In the genomic region with DNA sequence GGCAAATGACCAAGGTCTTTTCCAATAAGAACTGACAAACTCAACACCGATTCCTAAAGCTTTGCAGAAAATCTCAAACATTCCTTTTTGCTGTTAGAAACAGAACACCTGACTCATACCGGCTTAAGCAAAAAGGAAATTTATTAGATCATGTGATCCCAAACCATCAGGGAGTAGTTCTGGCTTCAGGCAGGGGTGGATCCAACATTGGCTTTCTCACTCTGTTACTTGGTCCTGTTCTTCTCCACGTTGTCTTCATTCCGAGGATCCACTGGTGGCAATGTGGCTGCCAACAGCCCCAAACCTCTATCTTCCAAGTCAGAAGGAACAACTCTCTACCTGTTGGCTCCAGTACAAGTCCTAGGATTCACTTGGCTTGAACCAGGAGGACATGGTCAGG, we compare ENCODE assay signal across 20 cellular contexts.
DNase-seq lines count a peak whose midpoint lies in the region; ATAC-seq, FAIRE-seq and TF ChIP-seq lines count a peak whose summit lies in the region.
"Had no signal": no experiment of that assay in that cellular context is flagged by ENCODE, and none has a peak within 500 bp of the region (broad histone marks: within the 10 kb centered on the region; RNA-seq: fewer than 3 reads in every experiment).

No MANE protein-coding gene starts in this region.

- no peaks in the 10 kb centered on the region for H3K4me1 ChIP-seq in K562 (replicated peaks in 1 of 2; ENCODE audit: control insufficient read depth in 2 of 2, insufficient read depth in 2 of 2, low read length in 2 of 2)
- H3K4me1 ChIP-seq in neuronal stem cell (ENCODE audit: control insufficient read depth in 2 of 2, insufficient read depth in 1 of 2, low read depth in 1 of 2, low read length in 2 of 2), result peaks cover 0 to 9% of the 10 kb centered on the region in 2 donors
- H3K4me1 ChIP-seq in SJCRH30, result peaks cover 7% of the 10 kb centered on the region

- no peak for FAIRE-seq in K562 (lab: Jason Lieb, UNC)
- FAIRE-seq: A549, D721Med, G401.6, GM12891, GM19239, HepG2 had no signal

- H4K20me1 ChIP-seq in K562 (replicated peaks; ENCODE audit: control insufficient read depth, insufficient read depth, low read length), result peaks cover 4% of the 10 kb centered on the region

- intact Hi-C loops in K562 (cut with micrococcal nuclease), result no loop called here

- H3K36me3 ChIP-seq in K562 (ENCODE audit: control insufficient read depth, insufficient read depth, low read length) (no peaks in the 10 kb centered on the region), neuronal stem cell (replicated peaks in 1 of 2; ENCODE audit: control insufficient read depth in 2 of 2, insufficient read depth in 2 of 2, low read length in 2 of 2) (no peaks in the 10 kb centered on the region), SJCRH30 (no peaks in the 10 kb centered on the region)

- no peak for TF ChIP-seq CTCF in K562 (IDR thresholded peaks at IDR 0.05 in 2 of 3, conservative IDR thresholded peaks at IDR 0.05 in 1 of 3; ENCODE audit: insufficient read depth in 2 of 3, low read depth in 1 of 3, low read length in 3 of 3)
- TF ChIP-seq CTCF in retinal pigment epithelial cell (conservative IDR thresholded peaks at IDR 0.05; ENCODE audit: low read depth, low read length), result no peak

- no peak overlapping the region for H3K23ac ChIP-seq in neuronal stem cell (ENCODE audit: low read depth, low read length, poor library complexity)

- DNase-seq in K562 (ENCODE audit: extremely low read depth in 1 of 4, low spot score in 3 of 4) (no peak), neuronal stem cell (ENCODE audit: low spot score) (no peak), retinal pigment epithelial cell (ENCODE audit: low read depth) (peak; percentile 22), cortex of kidney (lab: John Stamatoyannopoulos, UW) (no peak), SJCRH30 (no peak)
- DNase-seq in activated CD8-positive, alpha-beta memory T cell treated with anti-CD3 and anti-CD28 coated beads, Interleukin-2, amount 50 U/mL, for 4 hours, result no peak
- DNase-seq: AML-193; Caco-2; CD4-positive, alpha-beta T cell; H7; HFFc6 had no signal

- H3K4me3 ChIP-seq in K562 (no peak overlapping the region), neuronal stem cell (ENCODE audit: low read length in 2 of 2) (no peak overlapping the region), retinal pigment epithelial cell (ENCODE audit: low read length) (no peak overlapping the region), SJCRH30 (no peak overlapping the region)
- H3K4me3 ChIP-seq: A549, GM23338 had no signal

- BruUV-seq in K562 (replicated peaks; lab: Mats Ljungman, UMichigan), result no TSS peak

- H3K9me3 ChIP-seq in K562 (replicated peaks; ENCODE audit: control insufficient read depth, insufficient read depth, low read depth, low read length) (no peaks in the 10 kb centered on the region), neuronal stem cell (replicated peaks in 1 of 2; ENCODE audit: control insufficient read depth in 2 of 2, insufficient read depth in 1 of 2, low read depth in 1 of 2, low read length in 2 of 2) (no peaks in the 10 kb centered on the region), SJCRH30 (replicated peaks) (no peaks in the 10 kb centered on the region)
- H3K9me3 ChIP-seq: A549, Caco-2 had no signal

- in situ Hi-C loops in K562 (cut with MboI), result no loop called here

- no peak overlapping the region for H3K4me2 ChIP-seq in K562 (ENCODE audit: insufficient read depth, low read length)
- no peak overlapping the region for H3K4me2 ChIP-seq in neuronal stem cell (ENCODE audit: insufficient read depth, low read length, poor library complexity, severe bottlenecking)
- H3K4me2 ChIP-seq: A549, GM23338 had no signal

- H3K14ac ChIP-seq in neuronal stem cell (ENCODE audit: low read length), result no peak overlapping the region

- H2AFZ ChIP-seq in K562 (ENCODE audit: low read depth, low read length), result no peak overlapping the region
- H2AFZ ChIP-seq in neuronal stem cell (ENCODE audit: low read length), result no peak overlapping the region
- H2AFZ ChIP-seq: GM23338 had no signal

- no peak overlapping the region for H3K4ac ChIP-seq in neuronal stem cell (ENCODE audit: low read length)

- H2BK12ac ChIP-seq in neuronal stem cell (ENCODE audit: low read length), result no peak overlapping the region

- H2AK5ac ChIP-seq in neuronal stem cell (ENCODE audit: low read depth, low read length), result no peak overlapping the region

- no peak for ATAC-seq in K562
- ATAC-seq: A549, GM23338, HCT116, HepG2 had no signal

- H4K91ac ChIP-seq in neuronal stem cell (ENCODE audit: low read depth, low read length, poor library complexity), result no peak overlapping the region

- peak overlapping the region; percentile 10 for H2BK5ac ChIP-seq in neuronal stem cell (ENCODE audit: low read length)

- peaks cover 2 to 37% of the 10 kb centered on the region in 2 experiments; a peak in 3 of 5 replicates for H3K27me3 ChIP-seq in K562 (ENCODE audit: control insufficient read depth in 2 of 2, insufficient read depth in 2 of 2, low read length in 2 of 2)
- H3K27me3 ChIP-seq in neuronal stem cell (ENCODE audit: control insufficient read depth in 3 of 3, insufficient read depth in 3 of 3, low read depth in 1 of 3, low read length in 3 of 3), result peaks cover 0 to 6% (median 0%) of the 10 kb centered on the region in 3 experiments
- no peaks in the 10 kb centered on the region for H3K27me3 ChIP-seq in SJCRH30

- no peak overlapping the region for H4K8ac ChIP-seq in neuronal stem cell (ENCODE audit: low read depth, low read length)

- TF ChIP-seq RAD21 in K562 (CRISPR knock-in tag; conservative IDR thresholded peaks at IDR 0.05 in 1 of 2, IDR thresholded peaks at IDR 0.05 in 1 of 2), result no peak

- peaks cover 2% of the 10 kb centered on the region for H3K79me1 ChIP-seq in neuronal stem cell (ENCODE audit: low read depth, low read length)

- H3K18ac ChIP-seq in neuronal stem cell (ENCODE audit: low read length), result no peak overlapping the region

- no peak for TF ChIP-seq EP300 in K562 (IDR thresholded peaks at IDR 0.05; ENCODE audit: low read length)

- no peak overlapping the region for H3K9ac ChIP-seq in K562 (ENCODE audit: insufficient read depth in 1 of 2, low read depth in 2 of 2, low read length in 2 of 2)
- H3K9ac ChIP-seq in neuronal stem cell (ENCODE audit: low read depth, low read length, poor library complexity), result no peak overlapping the region

- H2BK120ac ChIP-seq in neuronal stem cell (ENCODE audit: low read depth, low read length), result no peak overlapping the region

- H3K79me2 ChIP-seq in K562 (ENCODE audit: control insufficient read depth, insufficient read depth, low read length), result no peaks in the 10 kb centered on the region

- WGBS in K562 (ENCODE audit: insufficient coverage, low coverage, missing lambda C conversion rate), result 0% methylated on average over 4 of the region's 4 CpGs
- WGBS in neuronal stem cell (ENCODE audit: extremely low coverage in 2 of 2, insufficient read length in 2 of 2, insufficient replicate concordance in 1 of 2), 2 donors, result no CpG with 5 or more reads among the region's 4 CpGs

- POLR2A ChIA-PET in K562 (lab: Yijun Ruan, JAX), result no interaction called here

- H3K27ac ChIP-seq in K562 (ENCODE audit: extremely low read depth, low read depth, low read length), result no peak overlapping the region
- H3K27ac ChIP-seq in neuronal stem cell (replicated peaks; ENCODE audit: low read length), result no peak overlapping the region
- no peak overlapping the region for H3K27ac ChIP-seq in SJCRH30
- H3K27ac ChIP-seq: C4-2B had no signal

- TF ChIP-seq POLR2A in K562 (conservative IDR thresholded peaks at IDR 0.05), result no peak

- H2BK15ac ChIP-seq in neuronal stem cell (ENCODE audit: low read length), result no peak overlapping the region

- CTCF ChIA-PET in K562 (lab: Yijun Ruan, JAX; ENCODE audit: low intra/inter-chr PET ratio), result no interaction called here

- H3K9me1 ChIP-seq in K562 (ENCODE audit: control insufficient read depth, insufficient read depth, low read length), result no peaks in the 10 kb centered on the region

TF ChIP-seq in K562, 482 proteins besides CTCF, POLR2A, EP300 and RAD21:
- TF ChIP-seq, protein P1, sequence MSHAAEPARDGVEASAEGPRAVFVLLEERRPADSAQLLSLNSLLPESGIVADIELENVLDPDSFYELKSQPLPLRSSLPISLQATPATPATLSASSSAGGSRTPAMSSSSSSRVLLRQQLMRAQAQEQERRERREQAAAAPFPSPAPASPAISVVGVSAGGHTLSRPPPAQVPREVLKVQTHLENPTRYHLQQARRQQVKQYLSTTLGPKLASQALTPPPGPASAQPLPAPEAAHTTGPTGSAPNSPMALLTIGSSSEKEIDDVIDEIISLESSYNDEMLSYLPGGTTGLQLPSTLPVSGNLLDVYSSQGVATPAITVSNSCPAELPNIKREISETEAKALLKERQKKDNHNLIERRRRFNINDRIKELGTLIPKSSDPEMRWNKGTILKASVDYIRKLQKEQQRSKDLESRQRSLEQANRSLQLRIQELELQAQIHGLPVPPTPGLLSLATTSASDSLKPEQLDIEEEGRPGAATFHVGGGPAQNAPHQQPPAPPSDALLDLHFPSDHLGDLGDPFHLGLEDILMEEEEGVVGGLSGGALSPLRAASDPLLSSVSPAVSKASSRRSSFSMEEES (CRISPR knock-in tag; IDR thresholded peaks at IDR 0.05), result peak; percentile 36; the same call in 1 of the 2 replicates
- TF ChIP-seq NCOR1 (IDR thresholded peaks at IDR 0.05) (no peak), HNRNPK (IDR thresholded peaks at IDR 0.05; ENCODE audit: low read depth, low read length, poor library complexity, severe bottlenecking) (no peak)
